Comparison of ENCODE assay signal across 18 cellular contexts in genomic region chr18:6161549-6161948, GRCh38.
DNase-seq lines count a peak whose midpoint lies in the region; ATAC-seq, FAIRE-seq and TF ChIP-seq lines count a peak whose summit lies in the region.
"Had no signal": no experiment of that assay in that cellular context is flagged by ENCODE, and none has a peak within 500 bp of the region (broad histone marks: within the 10 kb centered on the region; RNA-seq: fewer than 3 reads in every experiment).

No MANE protein-coding gene starts in this region.

- H4K20me1 ChIP-seq in GM12878 (ENCODE audit: control insufficient read depth, insufficient read depth): no peaks in the 10 kb centered on the region

- 0% methylated on average over 4 of the region's 4 CpGs for WGBS in GM12878 (ENCODE audit: insufficient coverage, insufficient replicate concordance, low lambda C conversion rate, missing lambda C conversion rate)

- H3K9ac ChIP-seq in GM12878 (ENCODE audit: control insufficient read depth, insufficient read depth, low read length): no peak overlapping the region

- ATAC-seq in GM18519 (IDR thresholded peaks at IDR 0.05; ENCODE audit: low FRiP score, unreplicated experiment) (peak; percentile 59), GM12878 (no peak), GM21737 (IDR thresholded peaks at IDR 0.05; ENCODE audit: unreplicated experiment) (no peak)

- H3K4me3 ChIP-seq in GM12878: no peak overlapping the region
- H3K4me3 ChIP-seq: HAP-1 had no signal

- no peaks in the 10 kb centered on the region for H3K4me1 ChIP-seq in GM12878 (ENCODE audit: control insufficient read depth, insufficient read depth, low read length)
- H3K4me1 ChIP-seq: HAP-1 had no signal

- H3K36me3 ChIP-seq in GM12878 (ENCODE audit: control insufficient read depth in 2 of 2, insufficient read depth in 2 of 2, low read length in 1 of 2): no peaks in the 10 kb centered on the region
- H3K36me3 ChIP-seq: HAP-1 had no signal

- SMC1A ChIA-PET in GM12878 (lab: Charles Lee; ENCODE audit: uncharacterized antibody, unreplicated experiment): no interaction called here

- peak; percentile 2 for DNase-seq in GM12891 (ENCODE audit: insufficient read length, low spot score)
- DNase-seq in GM20000 (ENCODE audit: low spot score): peak; percentile 22
- no peak for DNase-seq in GM12878 (ENCODE audit: low read depth, low spot score)
- DNase-seq in NCI-H2171 treated with DMSO at 0.1 percent for 48 hours (lab: John Stamatoyannopoulos, UW): no peak
- no peak for DNase-seq in NCI-H1105 treated with DMSO at 0.1 percent for 48 hours (lab: John Stamatoyannopoulos, UW)
- no peak for DNase-seq in NCI-H1930 (lab: John Stamatoyannopoulos, UW)
- DNase-seq: C1 segment of cervical spinal cord; Calu3; CD4-positive, alpha-beta memory T cell; COR-L47; DMS53; DMS79 treated with DMSO at 0.1 percent for 48 hours; GOT3; HFFc6 had no signal

- intact Hi-C loops in GM12878 (cut with micrococcal nuclease; ENCODE audit: unreplicated experiment): no loop called here

- CTCF ChIA-PET in GM12878 (lab: Yijun Ruan, JAX): no interaction called here

- TF ChIP-seq POLR2A in GM12891 (IDR thresholded peaks at IDR 0.05; ENCODE audit: low read depth, low read length) (no peak), GM12878 (IDR thresholded peaks at IDR 0.05; ENCODE audit: low read depth, low read length) (no peak)

- in situ Hi-C loops in GM12878 (cut with MboI): no loop called here

- H3K27ac ChIP-seq in GM12878 (ENCODE audit: control insufficient read depth, insufficient read depth): no peak overlapping the region

- POLR2A ChIA-PET in GM12878 (lab: Charles Lee): no interaction called here

- no peak overlapping the region for H2AFZ ChIP-seq in GM12878 (ENCODE audit: control insufficient read depth, low read depth, low read length)

- H3K27me3 ChIP-seq in GM12878 (replicated peaks in 1 of 2; ENCODE audit: control insufficient read depth in 2 of 2, insufficient read depth in 2 of 2, low read length in 1 of 2): no peaks in the 10 kb centered on the region

- no peak for TF ChIP-seq CTCF in GM20000 (IDR thresholded peaks at IDR 0.05; ENCODE audit: extremely low read depth, missing control alignments)
- no peak for TF ChIP-seq CTCF in GM12878 (IDR thresholded peaks at IDR 0.05 in 2 of 3, conservative IDR thresholded peaks at IDR 0.05 in 1 of 3; ENCODE audit: control insufficient read depth in 2 of 3, extremely low read depth in 1 of 3, insufficient read depth in 1 of 3, low read depth in 3 of 3, low read length in 3 of 3)

- FAIRE-seq in GM12891 (lab: Jason Lieb, UNC) (no peak), GM12878 (lab: Jason Lieb, UNC) (no peak)
- FAIRE-seq: H54 had no signal

- no peak for TF ChIP-seq EP300 in GM12878 (IDR thresholded peaks at IDR 0.05; ENCODE audit: borderline replicate concordance in 1 of 2, control insufficient read depth in 1 of 2, low read depth in 2 of 2, low read length in 2 of 2)

- no peak overlapping the region for H3K4me2 ChIP-seq in GM12878 (ENCODE audit: control insufficient read depth, insufficient read depth)

- H3K79me2 ChIP-seq in GM12878 (ENCODE audit: control insufficient read depth, insufficient read depth, low read length): no peaks in the 10 kb centered on the region

- BruUV-seq in GM12878 (replicated peaks; lab: Mats Ljungman, UMichigan): no TSS peak

- no peaks in the 10 kb centered on the region; the same call in 2 of the 3 replicates for H3K9me3 ChIP-seq in GM12878 (replicated peaks; ENCODE audit: control insufficient read depth, insufficient read depth, low read length)
- H3K9me3 ChIP-seq: HAP-1 had no signal

- TF ChIP-seq RAD21 in GM12878 (IDR thresholded peaks at IDR 0.05; ENCODE audit: insufficient read depth, low read depth, low read length): 0 out of 2 replicates have a peak, but pooled peaks have one; percentile 19

- RAD21 ChIA-PET in GM12878 (lab: Charles Lee; ENCODE audit: unreplicated experiment): no interaction called here

TF ChIP-seq in GM12891, 5 proteins besides CTCF, POLR2A, EP300 and RAD21:
- no peak for TF ChIP-seq PAX5 (IDR thresholded peaks at IDR 0.05; ENCODE audit: insufficient read depth, low read length, severe bottlenecking)
- no peak for TF ChIP-seq POLR2AphosphoS5 (IDR thresholded peaks at IDR 0.05; ENCODE audit: low read depth, low read length)
- TF ChIP-seq POU2F2 (IDR thresholded peaks at IDR 0.05; ENCODE audit: low read depth, low read length): no peak
- TF ChIP-seq TAF1 (IDR thresholded peaks at IDR 0.05; ENCODE audit: low read depth, low read length): no peak
- no peak for TF ChIP-seq SPI1 (IDR thresholded peaks at IDR 0.05; ENCODE audit: low read depth, low read length)

TF ChIP-seq in GM12878, 131 proteins besides CTCF, POLR2A, EP300 and RAD21:
- TF ChIP-seq RUNX3 (IDR thresholded peaks at IDR 0.05; ENCODE audit: low read length): 0 out of 2 replicates have a peak, but pooled peaks have one; percentile 23
- TF ChIP-seq CEBPB (IDR thresholded peaks at IDR 0.05; ENCODE audit: borderline replicate concordance in 1 of 2, low read depth in 2 of 2, low read length in 2 of 2): no peak
- TF ChIP-seq ATF3 (IDR thresholded peaks at IDR 0.05; ENCODE audit: borderline replicate concordance, extremely low read depth, low read depth, low read length): no peak
- TF ChIP-seq EED (IDR thresholded peaks at IDR 0.05; ENCODE audit: low read depth): no peak
- no peak for TF ChIP-seq TARDBP (IDR thresholded peaks at IDR 0.05; ENCODE audit: borderline replicate concordance)
- no peak for TF ChIP-seq ZNF274 (IDR thresholded peaks at IDR 0.05; ENCODE audit: insufficient read depth, insufficient read length)
- TF ChIP-seq PAX8 (IDR thresholded peaks at IDR 0.05): no peak

Comparison
In these comparisons a context has a peak if more than half of its experiments do, and no peak if none do; other contexts are left out.
1. DNase-seq: peak in GM12891 (single experiment) and GM20000 (single experiment); none in GM12878 (single experiment), NCI-H2171 treated with DMSO at 0.1 percent for 48 hours (single experiment), NCI-H1105 treated with DMSO at 0.1 percent for 48 hours (single experiment) and NCI-H1930 (0 of 2).